Comparison of ENCODE assay signal across 23 cellular contexts in the genomic region with DNA sequence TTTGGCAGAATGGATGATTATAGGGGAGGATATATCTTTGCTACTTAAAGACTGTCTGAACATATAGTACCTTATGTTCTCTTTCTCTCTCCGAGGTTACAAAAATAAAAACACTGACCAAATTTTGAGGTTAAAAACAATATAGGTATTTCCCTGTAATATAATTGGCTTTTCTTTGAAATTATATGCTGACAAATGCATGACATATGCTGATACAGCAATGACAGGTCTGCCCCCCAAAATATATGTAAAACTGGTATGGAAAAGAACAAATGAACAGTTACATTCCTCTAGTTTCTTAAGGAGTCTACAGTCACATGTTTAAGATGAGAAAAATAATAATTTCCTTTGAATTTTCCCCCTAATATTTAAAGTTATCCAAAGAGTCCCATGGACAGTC.
DNase-seq lines count a peak whose midpoint lies in the region; ATAC-seq and TF ChIP-seq lines count a peak whose summit lies in the region.
"Had no signal": no experiment of that assay in that cellular context is flagged by ENCODE, and none has a peak within 500 bp of the region (broad histone marks: within the 10 kb centered on the region; RNA-seq: fewer than 3 reads in every experiment).

No MANE protein-coding gene starts in this region.

- DNase-seq in GM23338 (ENCODE audit: low spot score) (no peak), IMR-90 (no peak), neural crest cell (ENCODE audit: low read depth, low spot score) (no peak), mucosa of gallbladder (ENCODE audit: low spot score) (no peak)
- DNase-seq in activated naive CD8-positive, alpha-beta T cell treated with anti-CD3 and anti-CD28 coated beads for 36 hours = no peak
- DNase-seq: 8988T; ACHN; BE2C; C1 segment of cervical spinal cord; CD4-positive, alpha-beta memory T cell; CD4-positive, CD25-positive, alpha-beta regulatory T cell; CD8-positive, alpha-beta memory T cell; COR-L47; DMS 273 treated with DMSO at 0.1 percent for 48 hours; DMS153; DMS53; DMS79; DND-41; EL; GDM1 had no signal

- H3K4me1 Mint-ChIP-seq in GM23338 = no peaks in the 10 kb centered on the region; the same call in 2 of the 3 replicates
- no peaks in the 10 kb centered on the region for H3K4me1 Mint-ChIP-seq in neural crest cell
- no peaks in the 10 kb centered on the region for H3K4me1 Mint-ChIP-seq in activated naive CD8-positive, alpha-beta T cell treated with anti-CD3 and anti-CD28 coated beads for 36 hours
- H3K4me1 Mint-ChIP-seq: CD14-positive monocyte; CD4-positive, alpha-beta memory T cell; CD4-positive, CD25-positive, alpha-beta regulatory T cell; CD8-positive, alpha-beta memory T cell had no signal

- H3K56ac ChIP-seq in IMR-90 (ENCODE audit: extremely low read depth, insufficient read depth, low read length) = no peak overlapping the region

- no peaks in the 10 kb centered on the region for H3K79me2 ChIP-seq in GM23338 (replicated peaks; ENCODE audit: insufficient read depth)

- H3K4me3 ChIP-seq in GM23338 (no peak overlapping the region), IMR-90 (ENCODE audit: insufficient read depth, low read depth, low read length) (no peak overlapping the region)
- H3K4me3 ChIP-seq: BLaER1, GM12878 had no signal

- H4K91ac ChIP-seq in IMR-90 (ENCODE audit: insufficient read depth, low read depth, low read length) = no peak overlapping the region

- H4K8ac ChIP-seq in IMR-90 (ENCODE audit: low read depth in 2 of 2, low read length in 2 of 2) = no peak overlapping the region

- dilution Hi-C loops in IMR-90 (cut with HindIII; ENCODE audit: low sequenced_read_pairs, unreplicated experiment) = no loop called here

- H3K9me3 ChIP-seq in IMR-90 (ENCODE audit: control insufficient read depth, insufficient read depth, low read length) = no peaks in the 10 kb centered on the region
- H3K9me3 ChIP-seq: BE2C, BLaER1 had no signal

- no peak overlapping the region for H3K4me2 ChIP-seq in GM23338
- H3K4me2 ChIP-seq in IMR-90 (ENCODE audit: low read depth, low read length) = no peak overlapping the region
- H3K4me2 ChIP-seq: BLaER1 had no signal

- no peak for TF ChIP-seq POLR2A in IMR-90 (IDR thresholded peaks at IDR 0.05; ENCODE audit: low read depth, low read length)

- H3K4me3 Mint-ChIP-seq in GM23338 (no peak overlapping the region), neural crest cell (no peak overlapping the region)
- H3K4me3 Mint-ChIP-seq in activated naive CD8-positive, alpha-beta T cell treated with anti-CD3 and anti-CD28 coated beads for 36 hours = no peak overlapping the region
- H3K4me3 Mint-ChIP-seq: CD14-positive monocyte; CD4-positive, alpha-beta memory T cell; CD4-positive, CD25-positive, alpha-beta regulatory T cell; CD8-positive, alpha-beta memory T cell had no signal

- intact Hi-C loops in IMR-90 (cut with micrococcal nuclease) = no loop called here

- TF ChIP-seq CTCF in GM23338 (conservative IDR thresholded peaks at IDR 0.05; ENCODE audit: low read depth in 2 of 2) (no peak), IMR-90 (conservative IDR thresholded peaks at IDR 0.05; ENCODE audit: low read depth, low read length) (no peak), neural crest cell (conservative IDR thresholded peaks at IDR 0.05) (no peak)

- H3K9me2 ChIP-seq in GM23338 (ENCODE audit: insufficient read depth) = no peaks in the 10 kb centered on the region

- no peak overlapping the region for H2BK20ac ChIP-seq in IMR-90 (ENCODE audit: low read depth, low read length)

- H3K27me3 ChIP-seq in GM23338 (ENCODE audit: insufficient read depth) = no peaks in the 10 kb centered on the region
- H3K27me3 ChIP-seq in IMR-90 (ENCODE audit: control insufficient read depth, insufficient read depth, low read length) = no peaks in the 10 kb centered on the region
- H3K27me3 ChIP-seq: BE2C, BLaER1 had no signal

- peak overlapping the region; percentile 24; the same call in 1 of the 2 replicates for H3K27ac Mint-ChIP-seq in GM23338
- H3K27ac Mint-ChIP-seq in neural crest cell (ENCODE audit: unreplicated experiment) = peak overlapping the region; percentile 17
- no peak overlapping the region for H3K27ac Mint-ChIP-seq in activated naive CD8-positive, alpha-beta T cell treated with anti-CD3 and anti-CD28 coated beads for 36 hours
- H3K27ac Mint-ChIP-seq: CD14-positive monocyte; CD4-positive, alpha-beta memory T cell; CD4-positive, CD25-positive, alpha-beta regulatory T cell; CD8-positive, alpha-beta memory T cell had no signal

- no peaks in the 10 kb centered on the region for H3F3A ChIP-seq in GM23338 (replicated peaks; ENCODE audit: low read depth)

- H4K20me1 ChIP-seq in GM23338 (replicated peaks; ENCODE audit: insufficient read depth) = no peaks in the 10 kb centered on the region
- H4K20me1 ChIP-seq in IMR-90 (ENCODE audit: insufficient read depth, low read length) = no peaks in the 10 kb centered on the region
- H4K20me1 ChIP-seq: BLaER1 had no signal

- H2AK5ac ChIP-seq in IMR-90 (ENCODE audit: low read depth, low read length) = no peak overlapping the region

- H2BK5ac ChIP-seq in IMR-90 (ENCODE audit: low read depth, low read length, poor library complexity, severe bottlenecking) = no peak overlapping the region

- no TSS peak for BruUV-seq in IMR-90 (replicated peaks; lab: Mats Ljungman, UMichigan)

- WGBS in IMR-90 (ENCODE audit: extremely low coverage in 2 of 2, insufficient read length in 1 of 2), 2 experiments = no CpG with 5 or more reads among the region's 1 CpG

- ATAC-seq in GM23338 = no peak
- ATAC-seq in IMR-90 (ENCODE audit: low read depth) = no peak
- ATAC-seq: GM12878 had no signal

- no peaks in the 10 kb centered on the region for H3K9me1 ChIP-seq in IMR-90 (ENCODE audit: insufficient read depth, low read length)

- no peak for TF ChIP-seq RAD21 in IMR-90 (IDR thresholded peaks at IDR 0.05; ENCODE audit: low read length)

- H3K23ac ChIP-seq in IMR-90 (ENCODE audit: low read depth, low read length) = no peak overlapping the region

- H3K18ac ChIP-seq in IMR-90 (ENCODE audit: low read depth, low read length) = no peak overlapping the region

- no peak overlapping the region for H2AFZ ChIP-seq in GM23338
- no peak overlapping the region for H2AFZ ChIP-seq in IMR-90 (replicated peaks; ENCODE audit: low read length, poor library complexity)

- CTCF ChIA-PET in IMR-90 (lab: Yijun Ruan, JAX) = no interaction called here

- H3K14ac ChIP-seq in IMR-90 (replicated peaks; ENCODE audit: low read depth, low read length) = no peak overlapping the region

- in situ Hi-C loops in IMR-90 (cut with MboI; ENCODE audit: low sequenced_read_pairs) = no loop called here

- no peak overlapping the region for H3K9ac ChIP-seq in IMR-90 (ENCODE audit: low read depth, low read length)
- H3K9ac ChIP-seq: BLaER1 had no signal

- H3K27me3 Mint-ChIP-seq in GM23338 (ENCODE audit: insufficient read depth, low read depth, poor library complexity) (no peaks in the 10 kb centered on the region), neural crest cell (ENCODE audit: low read depth) (no peaks in the 10 kb centered on the region)
- H3K27me3 Mint-ChIP-seq in activated naive CD8-positive, alpha-beta T cell treated with anti-CD3 and anti-CD28 coated beads for 36 hours = no peaks in the 10 kb centered on the region
- H3K27me3 Mint-ChIP-seq: CD4-positive, alpha-beta memory T cell; CD4-positive, CD25-positive, alpha-beta regulatory T cell; CD8-positive, alpha-beta memory T cell had no signal

- H3K9me3 Mint-ChIP-seq in GM23338 (no peaks in the 10 kb centered on the region), neural crest cell (no peaks in the 10 kb centered on the region)
- H3K9me3 Mint-ChIP-seq in activated naive CD8-positive, alpha-beta T cell treated with anti-CD3 and anti-CD28 coated beads for 36 hours = no peaks in the 10 kb centered on the region

- H3K4ac ChIP-seq in IMR-90 (ENCODE audit: low read depth, low read length) = no peak overlapping the region

- no peaks in the 10 kb centered on the region for H3K36me3 Mint-ChIP-seq in GM23338 (ENCODE audit: low read depth)
- peaks cover 54% of the 10 kb centered on the region for H3K36me3 Mint-ChIP-seq in neural crest cell (ENCODE audit: low read depth)
- H3K36me3 Mint-ChIP-seq in activated naive CD8-positive, alpha-beta T cell treated with anti-CD3 and anti-CD28 coated beads for 36 hours = no peaks in the 10 kb centered on the region
- H3K36me3 Mint-ChIP-seq: CD14-positive monocyte; CD4-positive, alpha-beta memory T cell; CD4-positive, CD25-positive, alpha-beta regulatory T cell; CD8-positive, alpha-beta memory T cell had no signal

- H3K79me1 ChIP-seq in IMR-90 (ENCODE audit: low read depth in 1 of 2, low read length in 2 of 2) = no peaks in the 10 kb centered on the region

- H2AK9ac ChIP-seq in IMR-90 (replicated peaks; ENCODE audit: low read depth, low read length, poor library complexity) = no peak overlapping the region

- POLR2A ChIA-PET in IMR-90 (lab: Charles Lee; ENCODE audit: unreplicated experiment) = no interaction called here

- H3K36me3 ChIP-seq in GM23338 (ENCODE audit: insufficient read depth) = no peaks in the 10 kb centered on the region
- H3K36me3 ChIP-seq in IMR-90 (ENCODE audit: control insufficient read depth, insufficient read depth, low read length) = peaks cover 1% of the 10 kb centered on the region; the same call in 1 of the 2 replicates
- H3K36me3 ChIP-seq: BE2C, BLaER1 had no signal

- no peak overlapping the region for H4K5ac ChIP-seq in IMR-90 (ENCODE audit: low read depth, low read length)

- H2BK120ac ChIP-seq in IMR-90 (ENCODE audit: low read depth, low read length) = no peak overlapping the region

- no peak overlapping the region for H3K27ac ChIP-seq in GM23338 (ENCODE audit: low read depth)
- H3K27ac ChIP-seq in IMR-90 (ENCODE audit: insufficient read depth, low read length) = no peak overlapping the region
- H3K27ac ChIP-seq: BLaER1 had no signal

- no peak overlapping the region for H2BK15ac ChIP-seq in IMR-90 (ENCODE audit: low read depth, low read length)

- H3K4me1 ChIP-seq in GM23338 (ENCODE audit: insufficient read depth) (no peaks in the 10 kb centered on the region; the same call in 1 of the 2 replicates), IMR-90 (ENCODE audit: control insufficient read depth, insufficient read depth, low read length) (no peaks in the 10 kb centered on the region)
- H3K4me1 ChIP-seq: BE2C had no signal

TF ChIP-seq in IMR-90, 13 proteins besides CTCF, POLR2A, EP300 and RAD21:
- TF ChIP-seq MAFK (IDR thresholded peaks at IDR 0.05; ENCODE audit: low read depth, low read length) = 0 out of 2 replicates have a peak, but pooled peaks have one; percentile 20
- TF ChIP-seq FOS (IDR thresholded peaks at IDR 0.05; ENCODE audit: low read depth, low read length) = no peak
- TF ChIP-seq, protein P1, sequence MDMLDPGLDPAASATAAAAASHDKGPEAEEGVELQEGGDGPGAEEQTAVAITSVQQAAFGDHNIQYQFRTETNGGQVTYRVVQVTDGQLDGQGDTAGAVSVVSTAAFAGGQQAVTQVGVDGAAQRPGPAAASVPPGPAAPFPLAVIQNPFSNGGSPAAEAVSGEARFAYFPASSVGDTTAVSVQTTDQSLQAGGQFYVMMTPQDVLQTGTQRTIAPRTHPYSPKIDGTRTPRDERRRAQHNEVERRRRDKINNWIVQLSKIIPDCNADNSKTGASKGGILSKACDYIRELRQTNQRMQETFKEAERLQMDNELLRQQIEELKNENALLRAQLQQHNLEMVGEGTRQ (IDR thresholded peaks at IDR 0.05; ENCODE audit: low read depth, low read length) = no peak
- no peak for TF ChIP-seq MAZ (IDR thresholded peaks at IDR 0.05; ENCODE audit: borderline replicate concordance, low read depth, low read length)
TF ChIP-seq in IMR-90: peak in this region for 1.
